31 cellular contexts compared by ENCODE assay signal in genomic region chr2:46578966-46579365, GRCh38.
"Had no signal": no experiment of that assay in that cellular context is flagged by ENCODE, and none has a peak within 500 bp of the region (broad histone marks: within the 10 kb centered on the region; RNA-seq: fewer than 3 reads in every experiment).

No MANE protein-coding gene starts in this region.

- DNase-seq: activated B cell treated with CpG ODN at 0.5 μM for 24 hours; activated CD4-positive, alpha-beta memory T cell treated with anti-CD3 and anti-CD28 coated beads, Interleukin-2, amount 10 ng/mL, durations not matched to agents 7 days and 5 days; activated CD4-positive, alpha-beta T cell treated with anti-CD3 and anti-CD28 coated beads for 36 hours; activated CD4-positive, alpha-beta T cell treated with anti-CD3 and anti-CD28 coated beads, Interleukin-2, amount 10 ng/mL, durations not matched to agents 24 days and 14 days; activated CD4-positive, CD25-positive, alpha-beta regulatory T cell treated with anti-CD3 and anti-CD28 coated beads, Interleukin-2, amount 50 U/mL, for 72 hours; activated CD8-positive, alpha-beta memory T cell treated with anti-CD3 and anti-CD28 coated beads, Interleukin-2, amount 50 U/mL, for 48 hours; activated gamma-delta T cell; activated naive CD4-positive, alpha-beta T cell; activated naive CD4-positive, alpha-beta T cell treated with anti-CD3 and anti-CD28 coated beads, Interleukin-2, amount 10 ng/mL, durations not matched to agents 7 days and 5 days; activated naive CD8-positive, alpha-beta T cell treated with anti-CD3 and anti-CD28 coated beads, Interleukin-2, amount 10 ng/mL, durations not matched to agents 7 days and 5 days; activated T-cell treated with anti-CD3 and anti-CD28 coated beads for 4 hours; activated T-cell treated with anti-CD3 and anti-CD28 coated beads, Interleukin-2, amount 50 U/mL, for 24 hours; activated T-cell treated with anti-CD3 and anti-CD28 coated beads, Interleukin-2, amount 50 U/mL, for 72 hours; central memory CD4-positive, alpha-beta T cell; cerebellar nuclear complex; colonic mucosa; effector CD8-positive, alpha-beta T cell; foreskin keratinocyte; gastrocnemius medialis; head of caudate nucleus; T-helper 1 cell; T-helper 17 cell; T1000; WERI-Rb-1 had no signal

- H3K27me3 ChIP-seq: ascending aorta, breast epithelium, cardiac muscle cell, colonic mucosa, esophagus muscularis mucosa, foreskin keratinocyte, gastrocnemius medialis had no signal

- H3K4me3 ChIP-seq: ascending aorta, breast epithelium, cardiac muscle cell, colonic mucosa, esophagus muscularis mucosa, gastrocnemius medialis had no signal

- H3K9me3 ChIP-seq: ascending aorta, breast epithelium, colonic mucosa, esophagus muscularis mucosa, gastrocnemius medialis had no signal

- H3K27me3 Mint-ChIP-seq: activated B cell treated with CpG ODN at 0.5 μM for 24 hours; activated CD4-positive, alpha-beta memory T cell treated with anti-CD3 and anti-CD28 coated beads, Interleukin-2, amount 10 ng/mL, durations not matched to agents 7 days and 5 days; activated CD4-positive, alpha-beta T cell treated with anti-CD3 and anti-CD28 coated beads for 36 hours; activated CD4-positive, alpha-beta T cell treated with anti-CD3 and anti-CD28 coated beads, Interleukin-2, amount 10 ng/mL, durations not matched to agents 24 days and 14 days; activated naive CD4-positive, alpha-beta T cell treated with anti-CD3 and anti-CD28 coated beads, Interleukin-2, amount 10 ng/mL, durations not matched to agents 7 days and 5 days; activated naive CD8-positive, alpha-beta T cell treated with anti-CD3 and anti-CD28 coated beads, Interleukin-2, amount 10 ng/mL, durations not matched to agents 7 days and 5 days; activated T-cell treated with anti-CD3 and anti-CD28 coated beads, Interleukin-2, amount 50 U/mL, for 24 hours; brain; T-helper 17 cell had no signal

- H3K36me3 ChIP-seq: breast epithelium, colonic mucosa had no signal

- H3K9me3 Mint-ChIP-seq: activated B cell treated with CpG ODN at 0.5 μM for 24 hours; activated CD4-positive, alpha-beta memory T cell treated with anti-CD3 and anti-CD28 coated beads, Interleukin-2, amount 10 ng/mL, durations not matched to agents 7 days and 5 days; activated CD4-positive, alpha-beta T cell treated with anti-CD3 and anti-CD28 coated beads, Interleukin-2, amount 10 ng/mL, durations not matched to agents 24 days and 14 days; activated naive CD4-positive, alpha-beta T cell treated with anti-CD3 and anti-CD28 coated beads, Interleukin-2, amount 10 ng/mL, durations not matched to agents 7 days and 5 days; activated naive CD4-positive, alpha-beta T cell treated with anti-CD3 and anti-CD28 coated beads, Interleukin-2, amount 50 U/mL, for 72 hours; activated naive CD8-positive, alpha-beta T cell treated with anti-CD3 and anti-CD28 coated beads, Interleukin-2, amount 10 ng/mL, durations not matched to agents 7 days and 5 days; activated T-cell treated with anti-CD3 and anti-CD28 coated beads, Interleukin-2, amount 50 U/mL, for 24 hours; activated T-cell treated with anti-CD3 and anti-CD28 coated beads, Interleukin-2, amount 50 U/mL, for 72 hours; brain; T-helper 2 cell treated with Interferon-gamma antibody and Interleukin-4, amounts not matched to agents 5 μg/mL and 100 μg/mL, for 36 hours had no signal

- H3K4me1 Mint-ChIP-seq: activated CD4-positive, alpha-beta memory T cell treated with anti-CD3 and anti-CD28 coated beads, Interleukin-2, amount 10 ng/mL, durations not matched to agents 7 days and 5 days; activated CD4-positive, alpha-beta T cell treated with anti-CD3 and anti-CD28 coated beads for 36 hours; activated CD4-positive, alpha-beta T cell treated with anti-CD3 and anti-CD28 coated beads, Interleukin-2, amount 10 ng/mL, durations not matched to agents 24 days and 14 days; activated naive CD4-positive, alpha-beta T cell treated with anti-CD3 and anti-CD28 coated beads, Interleukin-2, amount 10 ng/mL, durations not matched to agents 7 days and 5 days; activated naive CD8-positive, alpha-beta T cell treated with anti-CD3 and anti-CD28 coated beads, Interleukin-2, amount 10 ng/mL, durations not matched to agents 7 days and 5 days had no signal

- H3K27ac ChIP-seq: ascending aorta, breast epithelium, cardiac muscle cell, colonic mucosa, esophagus muscularis mucosa, foreskin keratinocyte, WERI-Rb-1 had no signal

- ATAC-seq: activated CD4-positive, alpha-beta T cell treated with anti-CD3 and anti-CD28 coated beads for 36 hours; activated naive CD4-positive, alpha-beta T cell treated with anti-CD3 and anti-CD28 coated beads, Interleukin-2, amount 50 U/mL, for 72 hours; activated T-cell treated with anti-CD3 and anti-CD28 coated beads, Interleukin-2, amount 50 U/mL, for 72 hours; foreskin keratinocyte; gastrocnemius medialis; T-helper 17 cell had no signal

- H3K4me3 Mint-ChIP-seq: activated B cell treated with CpG ODN at 0.5 μM for 24 hours; activated CD4-positive, alpha-beta memory T cell treated with anti-CD3 and anti-CD28 coated beads, Interleukin-2, amount 10 ng/mL, durations not matched to agents 7 days and 5 days; activated CD4-positive, alpha-beta T cell treated with anti-CD3 and anti-CD28 coated beads for 36 hours; activated CD4-positive, alpha-beta T cell treated with anti-CD3 and anti-CD28 coated beads, Interleukin-2, amount 10 ng/mL, durations not matched to agents 24 days and 14 days; activated naive CD4-positive, alpha-beta T cell treated with anti-CD3 and anti-CD28 coated beads, Interleukin-2, amount 10 ng/mL, durations not matched to agents 7 days and 5 days; activated naive CD8-positive, alpha-beta T cell treated with anti-CD3 and anti-CD28 coated beads, Interleukin-2, amount 10 ng/mL, durations not matched to agents 7 days and 5 days; activated T-cell treated with anti-CD3 and anti-CD28 coated beads, Interleukin-2, amount 50 U/mL, for 24 hours; activated T-cell treated with anti-CD3 and anti-CD28 coated beads, Interleukin-2, amount 50 U/mL, for 72 hours; brain; T-helper 17 cell; T-helper 2 cell treated with Interferon-gamma antibody and Interleukin-4, amounts not matched to agents 5 μg/mL and 100 μg/mL, for 36 hours had no signal

- H3K36me3 Mint-ChIP-seq: activated naive CD4-positive, alpha-beta T cell treated with anti-CD3 and anti-CD28 coated beads, Interleukin-2, amount 50 U/mL, for 72 hours had no signal

- H3K27ac Mint-ChIP-seq: activated B cell treated with CpG ODN at 0.5 μM for 24 hours; activated CD4-positive, alpha-beta memory T cell treated with anti-CD3 and anti-CD28 coated beads, Interleukin-2, amount 10 ng/mL, durations not matched to agents 7 days and 5 days; activated CD4-positive, alpha-beta T cell treated with anti-CD3 and anti-CD28 coated beads for 36 hours; activated CD4-positive, alpha-beta T cell treated with anti-CD3 and anti-CD28 coated beads, Interleukin-2, amount 10 ng/mL, durations not matched to agents 24 days and 14 days; activated naive CD4-positive, alpha-beta T cell treated with anti-CD3 and anti-CD28 coated beads, Interleukin-2, amount 10 ng/mL, durations not matched to agents 7 days and 5 days; activated naive CD4-positive, alpha-beta T cell treated with anti-CD3 and anti-CD28 coated beads, Interleukin-2, amount 50 U/mL, for 72 hours; activated naive CD8-positive, alpha-beta T cell treated with anti-CD3 and anti-CD28 coated beads, Interleukin-2, amount 10 ng/mL, durations not matched to agents 7 days and 5 days; activated T-cell treated with anti-CD3 and anti-CD28 coated beads, Interleukin-2, amount 50 U/mL, for 24 hours; activated T-cell treated with anti-CD3 and anti-CD28 coated beads, Interleukin-2, amount 50 U/mL, for 72 hours; T-helper 2 cell treated with Interferon-gamma antibody and Interleukin-4, amounts not matched to agents 5 μg/mL and 100 μg/mL, for 36 hours had no signal

- H3K4me1 ChIP-seq: breast epithelium, colonic mucosa, foreskin keratinocyte had no signal
